In genomic region chr11:35247428-35247827, GRCh38 we compare ENCODE assay signal across 12 cellular contexts.
DNase-seq lines count a peak whose midpoint lies in the region; ATAC-seq and TF ChIP-seq lines count a peak whose summit lies in the region.
"Had no signal": no experiment of that assay in that cellular context is flagged by ENCODE, and none has a peak within 500 bp of the region (broad histone marks: within the 10 kb centered on the region; RNA-seq: fewer than 3 reads in every experiment).

No MANE protein-coding gene starts in this region.

- no peaks in the 10 kb centered on the region for H3K9me3 ChIP-seq in suprapubic skin
- H3K9me3 ChIP-seq: A549, psoas muscle had no signal

- no peak overlapping the region for H3K4me3 ChIP-seq in suprapubic skin
- H3K4me3 ChIP-seq: A549, psoas muscle had no signal

- H3K9me3 Mint-ChIP-seq in activated naive CD4-positive, alpha-beta T cell treated with anti-CD3 and anti-CD28 coated beads, Interleukin-2, amount 10 ng/mL, durations not matched to agents 7 days and 5 days = peaks cover 16% of the 10 kb centered on the region
- peaks cover 0 to 28% (median 11%) of the 10 kb centered on the region in 9 donors for H3K9me3 Mint-ChIP-seq in naive thymus-derived CD8-positive, alpha-beta T cell
- no peaks in the 10 kb centered on the region for H3K9me3 Mint-ChIP-seq in MCF 10A (ENCODE audit: unreplicated experiment)

- H3K4me1 ChIP-seq in suprapubic skin = peaks cover 10% of the 10 kb centered on the region
- H3K4me1 ChIP-seq: A549, psoas muscle had no signal

- H3K27ac Mint-ChIP-seq in activated naive CD4-positive, alpha-beta T cell treated with anti-CD3 and anti-CD28 coated beads, Interleukin-2, amount 10 ng/mL, durations not matched to agents 7 days and 5 days = peak overlapping the region; percentile 83
- H3K27ac Mint-ChIP-seq in naive thymus-derived CD8-positive, alpha-beta T cell = peak overlapping the region; percentile 91 to 100 (median 98)
- H3K27ac Mint-ChIP-seq in MCF 10A (ENCODE audit: low read depth, unreplicated experiment) = no peak overlapping the region

- intact Hi-C loops in MCF 10A (cut with micrococcal nuclease) = no loop called here

- ATAC-seq in naive thymus-derived CD8-positive, alpha-beta T cell = peak; percentile 89 to 92
- ATAC-seq: A549 had no signal

- peaks cover 36% of the 10 kb centered on the region for H3K4me1 Mint-ChIP-seq in activated naive CD4-positive, alpha-beta T cell treated with anti-CD3 and anti-CD28 coated beads, Interleukin-2, amount 10 ng/mL, durations not matched to agents 7 days and 5 days
- peaks cover 26 to 79% (median 73%) of the 10 kb centered on the region in 4 donors for H3K4me1 Mint-ChIP-seq in naive thymus-derived CD8-positive, alpha-beta T cell
- peaks cover 5% of the 10 kb centered on the region for H3K4me1 Mint-ChIP-seq in MCF 10A (ENCODE audit: insufficient read depth, unreplicated experiment)

- POLR2A ChIA-PET in naive thymus-derived CD8-positive, alpha-beta T cell (lab: Charles Lee) = interaction anchor here (1.0 to 6.4 kb wide), 9 partner anchors 8 to 108 kb away, joined by 3 to 46 read pairs (median 4); no protein-coding TSS in a partner anchor
- POLR2A ChIA-PET in MCF 10A (lab: Yijun Ruan, JAX) = interaction anchor here (0.7 kb wide), 1 partner anchor 65 kb away, joined by 3 read pairs; no protein-coding TSS in a partner anchor

- H3K4me3 Mint-ChIP-seq in activated naive CD4-positive, alpha-beta T cell treated with anti-CD3 and anti-CD28 coated beads, Interleukin-2, amount 10 ng/mL, durations not matched to agents 7 days and 5 days = no peak overlapping the region
- H3K4me3 Mint-ChIP-seq in naive thymus-derived CD8-positive, alpha-beta T cell = peak overlapping the region; percentile 13 to 75 (median 64)
- no peak overlapping the region for H3K4me3 Mint-ChIP-seq in MCF 10A (ENCODE audit: unreplicated experiment)

- no peak for TF ChIP-seq POLR2A in suprapubic skin (IDR thresholded peaks at IDR 0.05)

- peak overlapping the region; percentile 54 for H3K27ac ChIP-seq in suprapubic skin
- H3K27ac ChIP-seq: A549, psoas muscle had no signal

- no peak for TF ChIP-seq EP300 in suprapubic skin (IDR thresholded peaks at IDR 0.05)

- H3K27me3 ChIP-seq in suprapubic skin = no peaks in the 10 kb centered on the region

- no TSS peak for BruUV-seq in MCF 10A (replicated peaks; lab: Mats Ljungman, UMichigan)

- no peaks in the 10 kb centered on the region for H3K36me3 ChIP-seq in suprapubic skin

- peaks cover 9% of the 10 kb centered on the region for H3K36me3 Mint-ChIP-seq in activated naive CD4-positive, alpha-beta T cell treated with anti-CD3 and anti-CD28 coated beads, Interleukin-2, amount 10 ng/mL, durations not matched to agents 7 days and 5 days
- peaks cover 0 to 15% (median 4%) of the 10 kb centered on the region in 3 donors for H3K36me3 Mint-ChIP-seq in naive thymus-derived CD8-positive, alpha-beta T cell
- no peaks in the 10 kb centered on the region for H3K36me3 Mint-ChIP-seq in MCF 10A (ENCODE audit: insufficient read depth, unreplicated experiment)

- no peaks in the 10 kb centered on the region for H3K27me3 Mint-ChIP-seq in activated naive CD4-positive, alpha-beta T cell treated with anti-CD3 and anti-CD28 coated beads, Interleukin-2, amount 10 ng/mL, durations not matched to agents 7 days and 5 days
- H3K27me3 Mint-ChIP-seq in naive thymus-derived CD8-positive, alpha-beta T cell = no peaks in the 10 kb centered on the region
- no peaks in the 10 kb centered on the region for H3K27me3 Mint-ChIP-seq in MCF 10A (ENCODE audit: insufficient read depth, unreplicated experiment)

- CTCF ChIA-PET in activated naive CD4-positive, alpha-beta T cell treated with anti-CD3 and anti-CD28 coated beads, Interleukin-2, amount 10 ng/mL, durations not matched to agents 7 days and 5 days (lab: Charles Lee) = interaction anchor here (1.1 to 2.3 kb wide), 3 partner anchors 9 to 81 kb away, joined by 4 to 10 read pairs (median 10); no protein-coding TSS in a partner anchor
- CTCF ChIA-PET in MCF 10A (lab: Yijun Ruan, JAX) = interaction anchor here (0.5 to 0.6 kb wide), 2 partner anchors 40 to 248 kb away, joined by 3 to 5 read pairs; no protein-coding TSS in a partner anchor

- TF ChIP-seq CTCF in suprapubic skin (IDR thresholded peaks at IDR 0.05) (no peak), MCF 10A (IDR thresholded peaks at IDR 0.05; ENCODE audit: unreplicated experiment) (no peak)

- peak; percentile 17 to 44 for DNase-seq in activated CD8-positive, alpha-beta memory T cell treated with anti-CD3 and anti-CD28 coated beads for 4 hours (ENCODE audit: low read depth in 2 of 2)
- no peak for DNase-seq in activated CD8-positive, alpha-beta memory T cell treated with anti-CD3 and anti-CD28 coated beads, Interleukin-2, amount 50 U/mL, for 48 hours
- peak; percentile 63 for DNase-seq in activated naive CD4-positive, alpha-beta T cell treated with anti-CD3 and anti-CD28 coated beads, Interleukin-2, amount 10 ng/mL, durations not matched to agents 7 days and 5 days
- peak; percentile 37 to 95 (median 86) for DNase-seq in naive thymus-derived CD8-positive, alpha-beta T cell
- DNase-seq in suprapubic skin (ENCODE audit: low spot score in 2 of 2) (no peak), iPS-NIHi7 (ENCODE audit: extremely low spot score) (no peak), H4 (ENCODE audit: low spot score) (no peak), MCF 10A (ENCODE audit: unreplicated experiment) (no peak)
- DNase-seq: amniotic stem cell, GDM1, psoas muscle had no signal

- WGBS in suprapubic skin = 82% methylated on average over 3 of the region's 3 CpGs

Comparison
In these comparisons a context has a peak if more than half of its experiments do, and no peak if none do; other contexts are left out.
1. DNase-seq: peak in activated CD8-positive, alpha-beta memory T cell treated with anti-CD3 and anti-CD28 coated beads for 4 hours (2 of 2), activated naive CD4-positive, alpha-beta T cell treated with anti-CD3 and anti-CD28 coated beads, Interleukin-2, amount 10 ng/mL, durations not matched to agents 7 days and 5 days (single experiment) and naive thymus-derived CD8-positive, alpha-beta T cell (10 of 10); none in activated CD8-positive, alpha-beta memory T cell treated with anti-CD3 and anti-CD28 coated beads, Interleukin-2, amount 50 U/mL, for 48 hours (single experiment), suprapubic skin (0 of 2), iPS-NIHi7 (single experiment), H4 (single experiment) and MCF 10A (single experiment).
2. H3K4me3 Mint-ChIP-seq: peak in naive thymus-derived CD8-positive, alpha-beta T cell (10 of 10); none in activated naive CD4-positive, alpha-beta T cell treated with anti-CD3 and anti-CD28 coated beads, Interleukin-2, amount 10 ng/mL, durations not matched to agents 7 days and 5 days (single experiment) and MCF 10A (single experiment).